ENCODE assay signal across 22 cellular contexts in the genomic region with DNA sequence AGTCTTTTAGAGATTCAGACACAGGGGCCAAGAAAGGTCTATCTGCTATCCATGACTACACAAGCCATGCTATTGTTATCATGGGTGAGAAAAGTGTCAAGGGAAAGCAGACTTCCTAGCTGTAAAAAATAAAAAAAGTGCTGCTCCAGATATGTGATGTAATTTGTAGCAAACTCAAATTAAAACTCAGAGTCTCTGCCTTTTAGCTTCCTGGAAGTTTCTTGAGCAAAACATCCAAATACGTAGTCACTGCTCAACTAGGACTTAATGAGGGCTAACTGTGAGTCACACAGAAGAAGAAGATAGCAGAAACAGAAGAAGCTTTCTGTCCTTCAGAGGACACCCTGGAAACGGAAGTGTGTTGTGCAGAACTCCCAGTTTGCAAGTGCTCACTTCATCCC.
DNase-seq lines count a peak whose midpoint lies in the region; ATAC-seq and TF ChIP-seq lines count a peak whose summit lies in the region.
"Had no signal": no experiment of that assay in that cellular context is flagged by ENCODE, and none has a peak within 500 bp of the region (broad histone marks: within the 10 kb centered on the region; RNA-seq: fewer than 3 reads in every experiment).

No MANE protein-coding gene starts in this region.

- H2BK5ac ChIP-seq in mesenchymal stem cell (ENCODE audit: low read depth, low read length, poor library complexity, severe bottlenecking): no peak overlapping the region

- H2AFZ ChIP-seq in DND-41 (ENCODE audit: low read depth, low read length): 0 out of 2 replicates have a peak overlapping the region, but pooled peaks have one; percentile 5
- H2AFZ ChIP-seq in Loucy (ENCODE audit: low read length): peak overlapping the region; percentile 67
- no peak overlapping the region for H2AFZ ChIP-seq in mesenchymal stem cell (ENCODE audit: low read depth, low read length)

- intact Hi-C loops in tibial artery (cut with DNase I; ENCODE audit: low total_unique reads): no loop called here

- H2AK5ac ChIP-seq in mesenchymal stem cell (ENCODE audit: low read length, severe bottlenecking): no peak overlapping the region

- no peaks in the 10 kb centered on the region for H3K9me2 ChIP-seq in Loucy (replicated peaks; ENCODE audit: low read depth, low read length)

- H4K20me1 ChIP-seq in DND-41 (ENCODE audit: insufficient read depth, low read length) (no peaks in the 10 kb centered on the region), Loucy (ENCODE audit: insufficient read depth, low read length, poor library complexity, severe bottlenecking) (no peaks in the 10 kb centered on the region)

- ATAC-seq in DND-41 (ENCODE audit: insufficient read depth, low read depth): no peak
- ATAC-seq: foreskin keratinocyte; stimulated activated naive CD8-positive, alpha-beta T cell treated with anti-CD3 and anti-CD28 coated beads, Interleukin-15, Interleukin-2, amounts not matched to agents 100 U/mL and 50 U/mL, for 24 hours; T-cell had no signal

- H3K14ac ChIP-seq in mesenchymal stem cell (ENCODE audit: low read length in 2 of 2): no peak overlapping the region

- TF ChIP-seq CTCF in DND-41 (IDR thresholded peaks at IDR 0.05; ENCODE audit: borderline replicate concordance, extremely low read depth, low read length, poor library complexity, severe bottlenecking): no peak
- TF ChIP-seq CTCF in Loucy (conservative IDR thresholded peaks at IDR 0.05; ENCODE audit: low read length): no peak
- TF ChIP-seq CTCF in choroid plexus epithelial cell (conservative IDR thresholded peaks at IDR 0.05; ENCODE audit: low read depth, low read length): no peak
- no peak for TF ChIP-seq CTCF in tibial artery (IDR thresholded peaks at IDR 0.05)

- H3K9me3 ChIP-seq in DND-41 (ENCODE audit: insufficient read depth, low read length, severe bottlenecking) (peaks cover 2% of the 10 kb centered on the region), Loucy (ENCODE audit: insufficient read depth, low read depth, low read length) (peaks cover 4% of the 10 kb centered on the region; the same call in 1 of the 2 replicates), mesenchymal stem cell (ENCODE audit: control insufficient read depth, low read length) (no peaks in the 10 kb centered on the region), tibial artery (no peaks in the 10 kb centered on the region)
- H3K9me3 ChIP-seq: HAP-1, ovary, tibial nerve had no signal

- H3K4me2 ChIP-seq in DND-41 (ENCODE audit: insufficient read depth, low read length) (no peak overlapping the region), Loucy (ENCODE audit: low read depth, low read length, poor library complexity, severe bottlenecking) (no peak overlapping the region), mesenchymal stem cell (ENCODE audit: low read length, poor library complexity, severe bottlenecking) (no peak overlapping the region)

- H3K4me3 ChIP-seq in DND-41 (ENCODE audit: low read depth in 1 of 2, low read length in 2 of 2) (no peak overlapping the region), Loucy (ENCODE audit: low read length, poor library complexity, severe bottlenecking) (no peak overlapping the region), choroid plexus epithelial cell (ENCODE audit: low read depth, low read length) (no peak overlapping the region), mesenchymal stem cell (ENCODE audit: insufficient read depth in 1 of 2, low read depth in 1 of 2, low read length in 2 of 2) (no peak overlapping the region), tibial artery (no peak overlapping the region)
- H3K4me3 ChIP-seq: HAP-1, ovary, skin epidermis, tibial nerve had no signal

- H3K27me3 ChIP-seq in DND-41 (ENCODE audit: insufficient read depth, low read length, poor library complexity) (no peaks in the 10 kb centered on the region), Loucy (ENCODE audit: insufficient read depth, low read length, poor library complexity, severe bottlenecking) (no peaks in the 10 kb centered on the region), mesenchymal stem cell (ENCODE audit: control insufficient read depth in 1 of 2, insufficient read depth in 1 of 2, low read length in 2 of 2) (no peaks in the 10 kb centered on the region), tibial artery (no peaks in the 10 kb centered on the region)
- H3K27me3 ChIP-seq: foreskin keratinocyte, ovary, tibial nerve had no signal

- H3K18ac ChIP-seq in mesenchymal stem cell (ENCODE audit: low read depth in 1 of 2, low read length in 2 of 2): no peak overlapping the region

- H3K4me1 ChIP-seq in DND-41 (ENCODE audit: insufficient read depth, low read length) (no peaks in the 10 kb centered on the region), Loucy (ENCODE audit: insufficient read depth, low read length, poor library complexity, severe bottlenecking) (peaks cover 9% of the 10 kb centered on the region), mesenchymal stem cell (ENCODE audit: control insufficient read depth, insufficient read depth, low read depth, low read length) (no peaks in the 10 kb centered on the region), tibial artery (peaks cover 0 to 23% (median 2%) of the 10 kb centered on the region in 4 donors)
- H3K4me1 ChIP-seq: foreskin keratinocyte, HAP-1 had no signal

- no peak for DNase-seq in DND-41
- DNase-seq in choroid plexus epithelial cell (ENCODE audit: low read depth): peak; percentile 28
- peak; percentile 37 for DNase-seq in mesenchymal stem cell
- no peak for DNase-seq in retina
- DNase-seq in tibial artery: no peak
- no peak for DNase-seq in activated CD8-positive, alpha-beta memory T cell treated with anti-CD3 and anti-CD28 coated beads for 24 hours
- DNase-seq in C1 segment of cervical spinal cord (lab: John Stamatoyannopoulos, UW): no peak
- DNase-seq: activated CD4-positive, alpha-beta T cell treated with anti-CD3 and anti-CD28 coated beads for 48 hours; DMS79; foreskin keratinocyte; naive B cell; NCI-H1694; NCI-H2227 treated with DMSO at 0.1 percent for 48 hours; NCI-H774; stimulated activated CD4-positive, alpha-beta T cell treated with anti-CD3 and anti-CD28 coated beads, Interleukin-2, amount 100 ng/mL, for 48 hours; stimulated activated naive CD8-positive, alpha-beta T cell treated with anti-CD3 and anti-CD28 coated beads, Interleukin-15, Interleukin-2, amounts not matched to agents 100 U/mL and 50 U/mL, for 24 hours; T-cell had no signal

- no peak overlapping the region for H3K27ac ChIP-seq in DND-41 (ENCODE audit: low read length)
- no peak overlapping the region for H3K27ac ChIP-seq in mesenchymal stem cell (ENCODE audit: low read length, poor library complexity, severe bottlenecking)
- peak overlapping the region in 1 of 2 donors; percentile 62 for H3K27ac ChIP-seq in tibial artery
- H3K27ac ChIP-seq: foreskin keratinocyte, skin epidermis had no signal

- no peak overlapping the region for H2BK12ac ChIP-seq in mesenchymal stem cell (ENCODE audit: low read length in 2 of 2)

- no peaks in the 10 kb centered on the region for H3K79me2 ChIP-seq in DND-41 (ENCODE audit: insufficient read depth, low read length)
- no peaks in the 10 kb centered on the region for H3K79me2 ChIP-seq in Loucy (ENCODE audit: insufficient read depth, low read length)

- no peaks in the 10 kb centered on the region for H3K79me1 ChIP-seq in mesenchymal stem cell (replicated peaks; ENCODE audit: low read length, poor library complexity, severe bottlenecking)

- H4K8ac ChIP-seq in mesenchymal stem cell (ENCODE audit: low read length): no peak overlapping the region

- H3K4ac ChIP-seq in mesenchymal stem cell (ENCODE audit: low read depth in 1 of 2, low read length in 2 of 2): no peak overlapping the region

- H3F3A ChIP-seq in Loucy (ENCODE audit: low read depth): no peaks in the 10 kb centered on the region

- no peak overlapping the region for H3K23ac ChIP-seq in mesenchymal stem cell (ENCODE audit: low read length in 2 of 2)

- no peak overlapping the region for H2BK15ac ChIP-seq in mesenchymal stem cell (ENCODE audit: low read depth, poor library complexity, severe bottlenecking)

- H2BK120ac ChIP-seq in mesenchymal stem cell (ENCODE audit: low read depth, low read length): no peak overlapping the region

- no peak overlapping the region for H3K9ac ChIP-seq in DND-41 (ENCODE audit: low read depth, low read length)
- H3K9ac ChIP-seq in Loucy (ENCODE audit: low read depth, low read length, poor library complexity, severe bottlenecking): no peak overlapping the region
- no peak overlapping the region for H3K9ac ChIP-seq in mesenchymal stem cell (ENCODE audit: low read length)

- H4K91ac ChIP-seq in mesenchymal stem cell (ENCODE audit: low read length): no peak overlapping the region

- H3K36me3 ChIP-seq in DND-41 (ENCODE audit: insufficient read depth, low read length) (no peaks in the 10 kb centered on the region), Loucy (ENCODE audit: insufficient read depth, low read length) (no peaks in the 10 kb centered on the region), mesenchymal stem cell (ENCODE audit: control insufficient read depth in 1 of 2, insufficient read depth in 2 of 2, low read depth in 1 of 2, low read length in 2 of 2) (no peaks in the 10 kb centered on the region), tibial artery (no peaks in the 10 kb centered on the region)
- H3K36me3 ChIP-seq: HAP-1, ovary, tibial nerve had no signal

- WGBS in mesenchymal stem cell: 85% methylated on average over 2 of the region's 2 CpGs

Comparison
In these comparisons a context has a peak if more than half of its experiments do, and no peak if none do; other contexts are left out.
1. DNase-seq: peak in choroid plexus epithelial cell (single experiment) and mesenchymal stem cell (single experiment); none in DND-41 (single experiment), retina (single experiment), tibial artery (0 of 2), activated CD8-positive, alpha-beta memory T cell treated with anti-CD3 and anti-CD28 coated beads for 24 hours (single experiment) and C1 segment of cervical spinal cord (0 of 14).